ENCODE assay signal across 24 cellular contexts in genomic region chr6:35465646-35466045, GRCh38. TPM values are rescaled to one million over a fixed set of nuclear protein-coding genes. Genes with fewer than 3 reads are reported as not detected.
DNase-seq lines count a peak whose midpoint lies in the region; ATAC-seq, FAIRE-seq and TF ChIP-seq lines count a peak whose summit lies in the region.
"Had no signal": no experiment of that assay in that cellular context is flagged by ENCODE, and none has a peak within 500 bp of the region (broad histone marks: within the 10 kb centered on the region; RNA-seq: fewer than 3 reads in every experiment).

No MANE protein-coding gene starts in this region.

- peaks cover 8 to 14% of the 10 kb centered on the region in 2 experiments; a peak in 4 of 5 replicates for H3K4me1 ChIP-seq in K562 (replicated peaks in 1 of 2; ENCODE audit: control insufficient read depth in 2 of 2, insufficient read depth in 2 of 2, low read length in 2 of 2)

- H3K27ac Mint-ChIP-seq in activated naive CD4-positive, alpha-beta T cell treated with anti-CD3 and anti-CD28 coated beads, Interleukin-2, amount 10 ng/mL, durations not matched to agents 7 days and 5 days: peak overlapping the region; percentile 38
- H3K27ac Mint-ChIP-seq in neural crest cell (ENCODE audit: unreplicated experiment) (no peak overlapping the region), MCF 10A (ENCODE audit: low read depth, unreplicated experiment) (no peak overlapping the region)
- H3K27ac Mint-ChIP-seq: GM23338, H9 had no signal

- H3K36me3 ChIP-seq in K562 (ENCODE audit: control insufficient read depth, insufficient read depth, low read length): peaks cover 69% of the 10 kb centered on the region

- H3K27ac ChIP-seq in K562 (ENCODE audit: extremely low read depth, low read depth, low read length): no peak overlapping the region

- H3K4me2 ChIP-seq in K562 (ENCODE audit: insufficient read depth, low read length): no peak overlapping the region
- H3K4me2 ChIP-seq: GM23338 had no signal

- CTCF ChIA-PET in activated naive CD4-positive, alpha-beta T cell treated with anti-CD3 and anti-CD28 coated beads, Interleukin-2, amount 10 ng/mL, durations not matched to agents 7 days and 5 days (lab: Charles Lee): interaction anchor here (0.9 to 4.5 kb wide), 7 partner anchors 10 to 172 kb away, joined by 3 to 61 read pairs (median 14); partner anchors contain the start of gene DEF6
- CTCF ChIA-PET in K562 (lab: Yijun Ruan, JAX; ENCODE audit: low intra/inter-chr PET ratio): no interaction called here
- CTCF ChIA-PET in MCF 10A (lab: Yijun Ruan, JAX): interaction anchor here (0.7 to 4.0 kb wide), 6 partner anchors 11 to 172 kb away, joined by 3 to 22 read pairs (median 10); partner anchors contain the start of gene DEF6

- no peak overlapping the region for H3K4me3 Mint-ChIP-seq in activated naive CD4-positive, alpha-beta T cell treated with anti-CD3 and anti-CD28 coated beads, Interleukin-2, amount 10 ng/mL, durations not matched to agents 7 days and 5 days
- peak overlapping the region; percentile 76 for H3K4me3 Mint-ChIP-seq in neural crest cell
- H3K4me3 Mint-ChIP-seq in MCF 10A (ENCODE audit: unreplicated experiment): no peak overlapping the region
- H3K4me3 Mint-ChIP-seq: CD4-positive, alpha-beta memory T cell; GM23338; H9 had no signal

- no peak for TF ChIP-seq EP300 in K562 (IDR thresholded peaks at IDR 0.05; ENCODE audit: low read length)

- in situ Hi-C loops in K562 (cut with MboI): loop anchor here (5.0 kb wide), 1 partner anchor 123 kb away; the partner anchor contains the start of gene PPARD

- intact Hi-C loops in K562 (cut with micrococcal nuclease) (no loop called here), MCF 10A (cut with micrococcal nuclease) (no loop called here)

- peaks cover 18% of the 10 kb centered on the region for H4K20me1 ChIP-seq in K562 (replicated peaks; ENCODE audit: control insufficient read depth, insufficient read depth, low read length)

- no peak for FAIRE-seq in K562 (lab: Jason Lieb, UNC)
- FAIRE-seq: GM12891, GM18507 had no signal

- TF ChIP-seq RAD21 in K562 (CRISPR knock-in tag; conservative IDR thresholded peaks at IDR 0.05 in 1 of 2, IDR thresholded peaks at IDR 0.05 in 1 of 2): no peak

- no peak for TF ChIP-seq CTCF in K562 (IDR thresholded peaks at IDR 0.05 in 2 of 3, conservative IDR thresholded peaks at IDR 0.05 in 1 of 3; ENCODE audit: insufficient read depth in 2 of 3, low read depth in 1 of 3, low read length in 3 of 3)
- TF ChIP-seq CTCF in neural crest cell (conservative IDR thresholded peaks at IDR 0.05): no peak
- TF ChIP-seq CTCF in MCF 10A (IDR thresholded peaks at IDR 0.05; ENCODE audit: unreplicated experiment): no peak

- no peaks in the 10 kb centered on the region for H3K27me3 Mint-ChIP-seq in activated naive CD4-positive, alpha-beta T cell treated with anti-CD3 and anti-CD28 coated beads, Interleukin-2, amount 10 ng/mL, durations not matched to agents 7 days and 5 days
- H3K27me3 Mint-ChIP-seq in neural crest cell (ENCODE audit: low read depth): peaks cover 11% of the 10 kb centered on the region
- no peaks in the 10 kb centered on the region for H3K27me3 Mint-ChIP-seq in MCF 10A (ENCODE audit: insufficient read depth, unreplicated experiment)
- H3K27me3 Mint-ChIP-seq: CD4-positive, alpha-beta memory T cell had no signal

- DNase-seq in activated naive CD4-positive, alpha-beta T cell treated with anti-CD3 and anti-CD28 coated beads, Interleukin-2, amount 10 ng/mL, durations not matched to agents 7 days and 5 days: no peak
- DNase-seq in activated naive CD4-positive, alpha-beta T cell (lab: John Stamatoyannopoulos, UW): no peak
- DNase-seq in K562 (ENCODE audit: extremely low read depth in 1 of 4, low spot score in 3 of 4): no peak
- DNase-seq in neural crest cell (ENCODE audit: low read depth, low spot score): no peak
- no peak for DNase-seq in MCF 10A (ENCODE audit: unreplicated experiment)
- DNase-seq in hepatic stellate cell (ENCODE audit: low spot score): no peak
- DNase-seq: C1 segment of cervical spinal cord; Calu3; CD4-positive, alpha-beta memory T cell; COR-L47; DMS53; DMS79 treated with DMSO at 0.1 percent for 48 hours; GF-D8; H9 had no signal

- no peaks in the 10 kb centered on the region for H3K9me3 Mint-ChIP-seq in activated naive CD4-positive, alpha-beta T cell treated with anti-CD3 and anti-CD28 coated beads, Interleukin-2, amount 10 ng/mL, durations not matched to agents 7 days and 5 days
- H3K9me3 Mint-ChIP-seq in neural crest cell (no peaks in the 10 kb centered on the region), MCF 10A (ENCODE audit: unreplicated experiment) (no peaks in the 10 kb centered on the region)
- H3K9me3 Mint-ChIP-seq: CD4-positive, alpha-beta memory T cell had no signal

- H2AFZ ChIP-seq in K562 (ENCODE audit: low read depth, low read length): no peak overlapping the region
- H2AFZ ChIP-seq: GM23338 had no signal

- BruUV-seq in K562 (replicated peaks; lab: Mats Ljungman, UMichigan) (no TSS peak), MCF 10A (replicated peaks; lab: Mats Ljungman, UMichigan) (no TSS peak)

- H3K4me3 ChIP-seq in K562: no peak overlapping the region
- H3K4me3 ChIP-seq: GM23338 had no signal

- H3K36me3 Mint-ChIP-seq in activated naive CD4-positive, alpha-beta T cell treated with anti-CD3 and anti-CD28 coated beads, Interleukin-2, amount 10 ng/mL, durations not matched to agents 7 days and 5 days: peaks cover 54% of the 10 kb centered on the region
- H3K36me3 Mint-ChIP-seq in neural crest cell (ENCODE audit: low read depth) (peaks cover 31% of the 10 kb centered on the region), MCF 10A (ENCODE audit: insufficient read depth, unreplicated experiment) (peaks cover 75% of the 10 kb centered on the region)

- no peak for ATAC-seq in K562
- ATAC-seq: GM23338, HCT116 had no signal

- 0 out of 2 replicates have a peak, but pooled peaks cover 1% of the 10 kb centered on the region for H3K9me3 ChIP-seq in K562 (replicated peaks; ENCODE audit: control insufficient read depth, insufficient read depth, low read depth, low read length)

- no peak for TF ChIP-seq POLR2A in K562 (conservative IDR thresholded peaks at IDR 0.05)

- peaks cover 24% of the 10 kb centered on the region for H3K4me1 Mint-ChIP-seq in activated naive CD4-positive, alpha-beta T cell treated with anti-CD3 and anti-CD28 coated beads, Interleukin-2, amount 10 ng/mL, durations not matched to agents 7 days and 5 days
- H3K4me1 Mint-ChIP-seq in neural crest cell (peaks cover 24% of the 10 kb centered on the region), MCF 10A (ENCODE audit: insufficient read depth, unreplicated experiment) (peaks cover 10% of the 10 kb centered on the region)

- H3K9me1 ChIP-seq in K562 (ENCODE audit: control insufficient read depth, insufficient read depth, low read length): no peaks in the 10 kb centered on the region

- 88% methylated on average over 1 of the region's 1 CpG for WGBS in K562 (ENCODE audit: insufficient coverage, low coverage, missing lambda C conversion rate)

- no peak overlapping the region for H3K9ac ChIP-seq in K562 (ENCODE audit: insufficient read depth in 1 of 2, low read depth in 2 of 2, low read length in 2 of 2)

- POLR2A ChIA-PET in K562 (lab: Yijun Ruan, JAX): interaction anchor here (0.6 to 1.3 kb wide), 5 partner anchors 10 to 172 kb away, joined by 3 to 5 read pairs (median 3); no protein-coding TSS in a partner anchor
- POLR2A ChIA-PET in MCF 10A (lab: Yijun Ruan, JAX): interaction anchor here (0.6 to 10.3 kb wide), 3 partner anchors 9 to 122 kb away, joined by 3 to 198 read pairs (median 4); partner anchors contain the start of gene FANCE

- no peaks in the 10 kb centered on the region; a peak in 1 of 5 replicates for H3K27me3 ChIP-seq in K562 (ENCODE audit: control insufficient read depth in 2 of 2, insufficient read depth in 2 of 2, low read length in 2 of 2)

- H3K79me2 ChIP-seq in K562 (ENCODE audit: control insufficient read depth, insufficient read depth, low read length): peaks cover 26% of the 10 kb centered on the region

RNA-seq across cellular contexts. Expression of gene RPL10A, which starts 2.6 kb away (rescaled TPM):
- 362 and 601 TPM in 2 replicates for total RNA-seq in K562 (2011; cell fraction: chromatin; rRNA removed; ENCODE audit: low replicate concordance)
- total RNA-seq in K562 (2011; cell fraction: nucleolus; rRNA removed): 935 and 968 TPM in 2 replicates
- 800 and 1,320 TPM in 2 replicates for total RNA-seq in K562 (2011; cell fraction: nucleoplasm; rRNA removed)
- total RNA-seq in K562 (2014; rRNA removed) (2,223 and 2,318 TPM in 2 replicates), K562 (2014; rRNA removed; fragmentation: Illumina TruSeq; extraction: Trizol) (1,978 and 2,020 TPM in 2 replicates), K562 (2015; rRNA removed; fragmentation: Illumina TruSeq; extraction: Trizol) (1,939 and 1,940 TPM in 2 replicates), K562 (2021) (1,856 and 1,978 TPM in 2 replicates), neural crest cell (1,717 and 1,733 TPM in 2 replicates), MCF 10A (2022) (2,403 and 2,457 TPM in 2 replicates)
- polyA plus RNA-seq in K562 (2011; rRNA removed) (3,124 and 3,130 TPM in 2 replicates), K562 (2014; fragmentation: Illumina TruSeq; extraction: Trizol) (2,585 and 3,193 TPM in 2 replicates), K562 (2014; fragmentation: Nextera tagmentation; extraction: Ambion mirVana) (1,000 to 10,000 TPM; 1,589 to 2,116 TPM), K562 (2014; rRNA removed) (2,844 and 3,237 TPM in 2 replicates)
- polyA plus RNA-seq in K562 (2011; cell fraction: cytosol; rRNA removed): 2,866 and 3,308 TPM in 2 replicates
- 2,021 and 2,231 TPM in 2 replicates for polyA plus RNA-seq in K562 (2011; cell fraction: nucleus; rRNA removed)
- 2,102 and 3,298 TPM in 2 replicates for polyA plus RNA-seq in K562 (2012)
- polyA minus RNA-seq in K562 (2011; rRNA and poly(A)+ RNA removed): 1,756 and 1,900 TPM in 2 replicates
- polyA minus RNA-seq in K562 (2011; cell fraction: cytosol; rRNA and poly(A)+ RNA removed): 874 and 913 TPM in 2 replicates
- 342 and 506 TPM in 2 replicates for polyA minus RNA-seq in K562 (2011; cell fraction: nucleus; rRNA and poly(A)+ RNA removed)

RNA-seq across cellular contexts. Expression of gene FANCE, which starts 13.5 kb away (rescaled TPM):
- total RNA-seq in K562 (2011; cell fraction: chromatin; rRNA removed; ENCODE audit: low replicate concordance): 16.1 and 26.5 TPM in 2 replicates
- total RNA-seq in K562 (2011; cell fraction: nucleolus; rRNA removed): 19.5 and 21.1 TPM in 2 replicates
- total RNA-seq in K562 (2011; cell fraction: nucleoplasm; rRNA removed): 16.1 and 16.4 TPM in 2 replicates
- total RNA-seq in K562 (2014; rRNA removed) (26.7 and 30.2 TPM in 2 replicates), K562 (2014; rRNA removed; fragmentation: Illumina TruSeq; extraction: Trizol) (16.1 and 16.8 TPM in 2 replicates), K562 (2015; rRNA removed; fragmentation: Illumina TruSeq; extraction: Trizol) (14.5 and 14.8 TPM in 2 replicates), K562 (2021) (23.7 and 26.1 TPM in 2 replicates), neural crest cell (18.8 and 20.4 TPM in 2 replicates), MCF 10A (2022) (12.3 and 13.3 TPM in 2 replicates)
- polyA plus RNA-seq in K562 (2011; rRNA removed) (17.0 and 20.4 TPM in 2 replicates), K562 (2014; fragmentation: Illumina TruSeq; extraction: Trizol) (17.3 and 18.3 TPM in 2 replicates), K562 (2014; fragmentation: Nextera tagmentation; extraction: Ambion mirVana) (1 to 10 TPM; 5.7 to 5.9 TPM), K562 (2014; rRNA removed) (17.2 and 20.4 TPM in 2 replicates)
- 19.3 and 22.3 TPM in 2 replicates for polyA plus RNA-seq in K562 (2011; cell fraction: cytosol; rRNA removed)
- polyA plus RNA-seq in K562 (2011; cell fraction: nucleus; rRNA removed): 18.2 and 22.0 TPM in 2 replicates
- polyA plus RNA-seq in K562 (2012): 13.1 and 18.0 TPM in 2 replicates
- 14.5 and 16.4 TPM in 2 replicates for polyA minus RNA-seq in K562 (2011; rRNA and poly(A)+ RNA removed)
- 12.4 and 15.0 TPM in 2 replicates for polyA minus RNA-seq in K562 (2011; cell fraction: cytosol; rRNA and poly(A)+ RNA removed)
- 4.8 and 6.6 TPM in 2 replicates for polyA minus RNA-seq in K562 (2011; cell fraction: nucleus; rRNA and poly(A)+ RNA removed)

RNA-seq across cellular contexts. Expression of gene TEAD3, which starts 31.2 kb away (rescaled TPM):
- 5.1 and 14.6 TPM in 2 replicates for total RNA-seq in K562 (2011; cell fraction: chromatin; rRNA removed; ENCODE audit: low replicate concordance)
- 7.1 and 9.2 TPM in 2 replicates for total RNA-seq in K562 (2011; cell fraction: nucleolus; rRNA removed)
- total RNA-seq in K562 (2011; cell fraction: nucleoplasm; rRNA removed): 7.1 and 8.4 TPM in 2 replicates
- 4.9 and 5.8 TPM in 2 replicates for total RNA-seq in K562 (2014; rRNA removed)
- 2.4 and 3.1 TPM in 2 replicates for total RNA-seq in K562 (2014; rRNA removed; fragmentation: Illumina TruSeq; extraction: Trizol)
- total RNA-seq in K562 (2015; rRNA removed; fragmentation: Illumina TruSeq; extraction: Trizol): 3.0 and 3.3 TPM in 2 replicates
- 12.6 and 13.2 TPM in 2 replicates for total RNA-seq in K562 (2021)
- 3.3 and 7.0 TPM in 2 replicates for polyA plus RNA-seq in K562 (2011; rRNA removed)
- polyA plus RNA-seq in K562 (2011; cell fraction: cytosol; rRNA removed): 5.2 and 5.3 TPM in 2 replicates
- 13.9 and 18.4 TPM in 2 replicates for polyA plus RNA-seq in K562 (2011; cell fraction: nucleus; rRNA removed)
- polyA plus RNA-seq in K562 (2012): 7.7 and 10.0 TPM in 2 replicates
- polyA plus RNA-seq in K562 (2014; fragmentation: Illumina TruSeq; extraction: Trizol): 11.1 and 13.6 TPM in 2 replicates
- polyA plus RNA-seq in K562 (2014; fragmentation: Nextera tagmentation; extraction: Ambion mirVana): under 1 TPM; 0.63 to 0.92 TPM
- polyA plus RNA-seq in K562 (2014; rRNA removed): 6.7 and 8.2 TPM in 2 replicates
- polyA minus RNA-seq in K562 (2011; rRNA and poly(A)+ RNA removed): 1.9 TPM in 2 replicates
- 1.7 and 4.2 TPM in 2 replicates for polyA minus RNA-seq in K562 (2011; cell fraction: cytosol; rRNA and poly(A)+ RNA removed)
- 2.4 and 3.2 TPM in 2 replicates for polyA minus RNA-seq in K562 (2011; cell fraction: nucleus; rRNA and poly(A)+ RNA removed)
- 18.0 and 19.2 TPM in 2 replicates for total RNA-seq in neural crest cell
- 11.1 and 13.3 TPM in 2 replicates for total RNA-seq in MCF 10A (2022)

RNA-seq across cellular contexts. Expression of gene TULP1, which starts 47.0 kb away (rescaled TPM):
- not detected in 2 replicates for total RNA-seq in K562 (2011; cell fraction: chromatin; rRNA removed; ENCODE audit: low replicate concordance)
- not detected in 2 replicates for total RNA-seq in K562 (2011; cell fraction: nucleolus; rRNA removed)
- total RNA-seq in K562 (2011; cell fraction: nucleoplasm; rRNA removed): not detected in 2 replicates
- total RNA-seq in K562 (2014; rRNA removed): 0.16 TPM in 1 of 2 replicates, not detected in the other
- total RNA-seq in K562 (2014; rRNA removed; fragmentation: Illumina TruSeq; extraction: Trizol): not detected in 2 replicates
- total RNA-seq in K562 (2015; rRNA removed; fragmentation: Illumina TruSeq; extraction: Trizol): not detected in 2 replicates
- 0.09 TPM in 2 replicates for total RNA-seq in K562 (2021)
- 0.05 TPM in 1 of 2 replicates, not detected in the other for polyA plus RNA-seq in K562 (2011; rRNA removed)
- 0.07 TPM in 1 of 2 replicates, not detected in the other for polyA plus RNA-seq in K562 (2011; cell fraction: cytosol; rRNA removed)
- polyA plus RNA-seq in K562 (2011; cell fraction: nucleus; rRNA removed): 0.06 and 0.09 TPM in 2 replicates
- 0.06 and 0.17 TPM in 2 replicates for polyA plus RNA-seq in K562 (2012)
- polyA plus RNA-seq in K562 (2014; fragmentation: Illumina TruSeq; extraction: Trizol): 0.10 TPM in 1 of 2 replicates, not detected in the other
- polyA plus RNA-seq in K562 (2014; fragmentation: Nextera tagmentation; extraction: Ambion mirVana): under 1 TPM in 1 of 2 experiments, not detected in 1; 0.06 TPM
- 0.17 TPM in 1 of 2 replicates, not detected in the other for polyA plus RNA-seq in K562 (2014; rRNA removed)
- not detected in 2 replicates for polyA minus RNA-seq in K562 (2011; rRNA and poly(A)+ RNA removed)
- not detected in 2 replicates for polyA minus RNA-seq in K562 (2011; cell fraction: cytosol; rRNA and poly(A)+ RNA removed)
- polyA minus RNA-seq in K562 (2011; cell fraction: nucleus; rRNA and poly(A)+ RNA removed): 0.11 TPM in 1 of 2 replicates, not detected in the other
- not detected in 2 replicates for total RNA-seq in neural crest cell
- not detected in 2 replicates for total RNA-seq in MCF 10A (2022)
- total RNA-seq: A172; A673; Calu3; CD4-positive, alpha-beta memory T cell; Daoy; G401; H4; H9 had no signal
- polyA plus RNA-seq: BJ; CD4-positive, alpha-beta memory T cell had no signal
